In the genomic region with DNA sequence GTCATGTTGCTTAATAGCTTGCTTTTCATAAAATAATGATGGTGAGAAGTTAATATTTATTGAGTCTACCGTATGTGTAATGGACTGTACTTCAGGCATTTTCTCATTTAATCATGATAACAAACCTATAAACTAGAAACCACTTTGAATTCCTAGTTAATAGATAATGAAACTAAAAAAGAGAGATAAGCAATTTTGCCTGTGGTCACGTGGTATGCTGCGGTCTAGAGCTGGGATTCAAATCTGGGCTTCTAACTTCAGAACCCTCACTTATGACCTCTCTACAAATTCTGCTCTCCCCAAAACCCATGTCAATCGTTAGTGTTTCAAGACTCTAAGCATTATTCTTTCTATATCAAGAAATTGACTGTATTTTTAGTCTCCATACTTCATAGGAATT, we compare ENCODE assay signal across 21 cellular contexts.
"Had no signal": no experiment of that assay in that cellular context is flagged by ENCODE, and none has a peak within 500 bp of the region (broad histone marks: within the 10 kb centered on the region; RNA-seq: fewer than 3 reads in every experiment).

No MANE protein-coding gene starts in this region.

- H3K4me1 ChIP-seq: heart right ventricle, psoas muscle, tibial artery, upper lobe of left lung, uterus had no signal

- ATAC-seq: esophagus mucosa; heart right ventricle; left cardiac atrium; left ventricle myocardium superior; naive thymus-derived CD4-positive, alpha-beta T cell; psoas muscle; right cardiac atrium; stimulated activated effector memory CD8-positive, alpha-beta T cell treated with anti-CD3 and anti-CD28 coated beads, Interleukin-12 subunit alpha, Interleukin-12 subunit beta, amount 100 ng/mL, for 72 hours; stimulated activated naive CD8-positive, alpha-beta T cell treated with anti-CD3 and anti-CD28 coated beads, Interleukin-15, Interleukin-2, amounts not matched to agents 100 U/mL and 50 U/mL, for 24 hours had no signal

- H3K27me3 ChIP-seq: dorsolateral prefrontal cortex, heart right ventricle, tibial artery, upper lobe of left lung, uterus had no signal

- H3K36me3 ChIP-seq: heart right ventricle, tibial artery, upper lobe of left lung, uterus had no signal

- H3K27ac ChIP-seq: coronary artery, dorsolateral prefrontal cortex, heart right ventricle, psoas muscle, tibial artery, upper lobe of left lung, uterus had no signal

- H3K4me3 ChIP-seq: coronary artery, dorsolateral prefrontal cortex, heart right ventricle, psoas muscle, tibial artery, upper lobe of left lung, uterus had no signal

- DNase-seq: dorsolateral prefrontal cortex; effector CD8-positive, alpha-beta T cell; heart right ventricle; hypothalamus; islet precursor cell; left cardiac atrium; left ventricle myocardium superior; mesendoderm; naive thymus-derived CD4-positive, alpha-beta T cell; nephron progenitor cell; psoas muscle; right cardiac atrium; stimulated activated CD4-positive, alpha-beta T cell treated with anti-CD3 and anti-CD28 coated beads, Interleukin-4, amount 100 ng/mL, for 1 hour; stimulated activated CD8-positive, alpha-beta memory T cell treated with anti-CD3 and anti-CD28 coated beads, Interleukin-4, amount 100 ng/mL, for 48 hours; stimulated activated naive CD8-positive, alpha-beta T cell treated with anti-CD3 and anti-CD28 coated beads, Interleukin-15, Interleukin-2, amounts not matched to agents 100 U/mL and 50 U/mL, for 24 hours; tibial artery; upper lobe of left lung; uterus had no signal

- H3K9me3 ChIP-seq: psoas muscle, tibial artery, upper lobe of left lung, uterus had no signal
